ENCODE assay signal across 1 cellular context in the genomic region with DNA sequence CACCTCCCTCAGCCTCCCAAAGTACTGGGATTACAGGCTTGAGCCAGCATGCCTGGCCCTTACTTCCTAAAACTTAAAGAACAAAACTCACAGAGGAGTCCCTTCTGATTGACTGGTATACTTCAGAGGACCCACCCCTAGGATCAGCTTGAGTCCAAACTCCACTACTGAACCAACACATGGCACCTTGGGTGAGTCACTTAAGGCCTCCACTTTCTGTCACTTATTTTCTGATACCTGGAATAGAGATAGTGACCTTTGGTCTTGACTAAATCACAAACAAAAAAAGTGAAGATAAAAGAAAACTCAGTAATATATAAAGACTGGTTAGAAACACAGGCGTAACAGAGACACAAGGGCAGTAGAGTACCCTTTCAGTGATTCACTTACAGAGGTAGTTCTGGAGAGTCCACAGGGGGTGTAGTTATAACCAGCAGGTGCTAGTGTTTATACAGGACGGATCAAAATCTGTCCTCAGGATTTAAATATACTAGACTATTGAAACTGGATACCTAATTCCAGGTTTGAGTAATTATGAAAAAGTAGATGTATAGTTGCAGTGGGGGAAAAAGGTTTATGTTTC.
TF ChIP-seq lines count a peak whose summit lies in the region.

No MANE protein-coding gene starts in this region.

TF ChIP-seq in GM12878, 131 proteins besides CTCF, POLR2A, EP300 and RAD21 (continued from another document):
- TF ChIP-seq USF2 (IDR thresholded peaks at IDR 0.05; ENCODE audit: borderline replicate concordance, low read depth, low read length) = no peak
